1 cellular context compared by ENCODE assay signal in the genomic region with DNA sequence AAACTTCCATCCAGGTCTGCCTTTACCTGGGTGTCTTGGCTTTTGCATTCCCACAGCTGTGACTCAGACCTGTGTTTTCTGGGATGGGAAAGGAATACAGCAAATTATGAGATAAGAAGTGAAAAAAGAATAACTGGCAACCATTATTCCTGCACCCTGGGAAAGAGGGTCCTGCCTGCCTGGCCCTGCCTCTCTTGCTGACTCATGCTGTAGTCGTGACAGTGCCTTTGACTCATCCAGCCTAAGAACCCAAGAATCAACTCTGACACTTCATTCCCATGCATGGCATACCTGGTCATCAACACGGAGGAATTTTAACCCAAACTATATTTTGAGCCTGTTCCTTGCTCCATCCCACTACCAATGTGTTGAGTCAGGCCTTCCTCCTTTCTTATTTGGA.
TF ChIP-seq lines count a peak whose summit lies in the region.

No MANE protein-coding gene starts in this region.

TF ChIP-seq in K562, 482 proteins besides CTCF, POLR2A, EP300 and RAD21 (continued from another document):
- TF ChIP-seq AFF4 (CRISPR knock-in tag; IDR thresholded peaks at IDR 0.05), result no peak
- TF ChIP-seq ZNF408 (CRISPR knock-in tag; IDR thresholded peaks at IDR 0.05; ENCODE audit: low read depth), result no peak
- TF ChIP-seq GABPA (tag; conservative IDR thresholded peaks at IDR 0.05; ENCODE audit: low read depth), result no peak
- peak; percentile 24; the same call in 1 of the 2 replicates for TF ChIP-seq MAFK (IDR thresholded peaks at IDR 0.05; ENCODE audit: low read length)
